8 cellular contexts compared by ENCODE assay signal in genomic region chr15:31265871-31266711, GRCh38.
A peak's percentile ranks its signal among the peaks of the same experiment; 100 is the strongest.
DNase-seq lines count a peak whose midpoint lies in the region; ATAC-seq and TF ChIP-seq lines count a peak whose summit lies in the region.

No MANE protein-coding gene starts in this region.

- POLR2A ChIA-PET in CD4-positive, alpha-beta T cell (lab: Charles Lee), result interaction anchor here (0.7 to 11.2 kb wide), 21 partner anchors 11 to 174 kb away, joined by 3 to 234 read pairs (median 5); partner anchors contain the start of gene KLF13
- POLR2A ChIA-PET in PC-9 (lab: Charles Lee; ENCODE audit: unreplicated experiment), result no interaction called here

- H3K36me3 Mint-ChIP-seq in CD4-positive, alpha-beta T cell (ENCODE audit: low read depth), result no peaks in the 10 kb centered on the region

- peak overlapping the region; percentile 71 for H3K4me3 Mint-ChIP-seq in CD4-positive, alpha-beta T cell

- H3K9me3 ChIP-seq in CD4-positive, alpha-beta T cell (ENCODE audit: control insufficient read depth, low read length), result no peaks in the 10 kb centered on the region
- H3K9me3 ChIP-seq in duodenal mucosa (ENCODE audit: control insufficient read depth in 1 of 2, low read length in 2 of 2) (no peaks in the 10 kb centered on the region), trophoblast cell (ENCODE audit: insufficient read depth, low read depth, low read length) (peaks cover 3% of the 10 kb centered on the region), PC-9 (ENCODE audit: insufficient read depth, low read depth) (no peaks in the 10 kb centered on the region)

- DNase-seq in CD4-positive, alpha-beta T cell, result peak; percentile 58 to 81 (median 70)
- DNase-seq in activated CD4-positive, CD25-positive, alpha-beta regulatory T cell treated with anti-CD3 and anti-CD28 coated beads, Interleukin-2, amount 50 U/mL, for 72 hours, result peak; percentile 62
- DNase-seq in trophoblast cell, result peak; percentile 26 to 36
- no peak for DNase-seq in cortex of kidney (lab: John Stamatoyannopoulos, UW)
- DNase-seq in PC-9, result no peak

- no peak overlapping the region for H3K14ac ChIP-seq in trophoblast cell (ENCODE audit: low read length)

- no peaks in the 10 kb centered on the region for H3K36me3 ChIP-seq in duodenal mucosa (ENCODE audit: control insufficient read depth in 1 of 2, insufficient read depth in 2 of 2, low read length in 2 of 2)
- no peaks in the 10 kb centered on the region for H3K36me3 ChIP-seq in trophoblast cell (ENCODE audit: control insufficient read depth in 1 of 2, insufficient read depth in 2 of 2, low read length in 2 of 2)
- H3K36me3 ChIP-seq in PC-9 (ENCODE audit: low read depth), result no peaks in the 10 kb centered on the region

- no peak overlapping the region for H2AK5ac ChIP-seq in trophoblast cell (ENCODE audit: low read length)

- no peaks in the 10 kb centered on the region for H3K79me2 ChIP-seq in trophoblast cell (ENCODE audit: control insufficient read depth, insufficient read depth, low read length, poor library complexity)
- H3K79me2 ChIP-seq in PC-9 (ENCODE audit: low read depth), result no peaks in the 10 kb centered on the region

- H3K4me1 ChIP-seq in duodenal mucosa (ENCODE audit: control insufficient read depth in 1 of 2, insufficient read depth in 2 of 2, low read length in 2 of 2), result peaks cover 57 to 73% of the 10 kb centered on the region in 2 donors
- H3K4me1 ChIP-seq in trophoblast cell (ENCODE audit: control insufficient read depth in 1 of 2, insufficient read depth in 2 of 2, low read length in 2 of 2), result no peaks in the 10 kb centered on the region
- no peaks in the 10 kb centered on the region for H3K4me1 ChIP-seq in PC-9 (replicated peaks; ENCODE audit: insufficient read depth)

- no peak overlapping the region for H2BK120ac ChIP-seq in trophoblast cell (ENCODE audit: insufficient read depth, low read length, poor library complexity)

- no peaks in the 10 kb centered on the region for H3K79me1 ChIP-seq in trophoblast cell (ENCODE audit: low read length)

- no peak overlapping the region for H4K12ac ChIP-seq in trophoblast cell (ENCODE audit: low read depth, low read length)

- BruUV-seq in PC-9 (replicated peaks; lab: Mats Ljungman, UMichigan), result no TSS peak

- H2BK5ac ChIP-seq in trophoblast cell (ENCODE audit: low read depth, low read length, poor library complexity), result no peak overlapping the region

- no peak overlapping the region for H3K18ac ChIP-seq in trophoblast cell (ENCODE audit: low read length)

- CTCF ChIA-PET in CD4-positive, alpha-beta T cell (lab: Charles Lee), result no interaction called here
- CTCF ChIA-PET in PC-9 (lab: Charles Lee), result no interaction called here

- no peak overlapping the region for H3K4me2 ChIP-seq in trophoblast cell (ENCODE audit: low read length)
- H3K4me2 ChIP-seq in PC-9, result no peak overlapping the region

- TF ChIP-seq CTCF in CD4-positive, alpha-beta T cell (IDR thresholded peaks at IDR 0.05), result no peak
- TF ChIP-seq CTCF in PC-9 (conservative IDR thresholded peaks at IDR 0.05), result no peak

- H4K20me1 ChIP-seq in PC-9 (ENCODE audit: insufficient read depth), result no peaks in the 10 kb centered on the region

- no peak overlapping the region for H4K91ac ChIP-seq in trophoblast cell (ENCODE audit: low read depth, low read length)

- H2BK12ac ChIP-seq in trophoblast cell (ENCODE audit: low read length), result no peak overlapping the region

- no peaks in the 10 kb centered on the region for H3K9me3 Mint-ChIP-seq in CD4-positive, alpha-beta T cell

- no peak overlapping the region for H3K4ac ChIP-seq in trophoblast cell (ENCODE audit: low read depth, low read length)

- peak overlapping the region in 1 of 2 donors; percentile 30 for H3K4me3 ChIP-seq in duodenal mucosa (ENCODE audit: low read depth in 1 of 2, low read length in 2 of 2)
- H3K4me3 ChIP-seq in trophoblast cell (ENCODE audit: low read depth, low read length), result no peak overlapping the region
- no peak overlapping the region for H3K4me3 ChIP-seq in PC-9

- no peak overlapping the region for H2AFZ ChIP-seq in trophoblast cell (ENCODE audit: insufficient read depth, low read length, poor library complexity)
- no peak overlapping the region for H2AFZ ChIP-seq in PC-9

- H3K23ac ChIP-seq in trophoblast cell (ENCODE audit: low read length), result no peak overlapping the region

- intact Hi-C loops in CD4-positive, alpha-beta T cell (cut with DNase I, micrococcal nuclease), result loop anchor here (1.0 to 5.0 kb wide), 6 partner anchors 36 to 171 kb away; partner anchors contain the start of gene KLF13 (in 1 of the 2)
- intact Hi-C loops in PC-9 (cut with micrococcal nuclease; ENCODE audit: unreplicated experiment), result no loop called here

- no peak overlapping the region for H4K8ac ChIP-seq in trophoblast cell (ENCODE audit: low read depth, low read length)

- H3K9ac ChIP-seq in duodenal mucosa (ENCODE audit: low read depth in 1 of 2, low read length in 2 of 2), result peak overlapping the region; percentile 21 to 65
- H3K9ac ChIP-seq in trophoblast cell (ENCODE audit: low read length), result no peak overlapping the region

- no peaks in the 10 kb centered on the region for H3K27me3 ChIP-seq in CD4-positive, alpha-beta T cell (ENCODE audit: control insufficient read depth, insufficient read depth, low read length)
- no peaks in the 10 kb centered on the region for H3K27me3 ChIP-seq in duodenal mucosa (ENCODE audit: control insufficient read depth in 1 of 2, insufficient read depth in 2 of 2, low read length in 2 of 2)
- no peaks in the 10 kb centered on the region for H3K27me3 ChIP-seq in trophoblast cell (ENCODE audit: insufficient read depth, low read length)
- H3K27me3 ChIP-seq in PC-9 (ENCODE audit: insufficient read depth, low read depth), result peaks cover 24% of the 10 kb centered on the region; the same call in 1 of the 2 replicates

- no peaks in the 10 kb centered on the region for H3F3A ChIP-seq in PC-9 (ENCODE audit: insufficient read depth, low read depth)

- peak overlapping the region; percentile 79 for H3K27ac ChIP-seq in CD4-positive, alpha-beta T cell (ENCODE audit: low read depth, low read length)
- peak overlapping the region; percentile 59 for H3K27ac ChIP-seq in duodenal mucosa (ENCODE audit: low read depth, low read length)
- no peak overlapping the region for H3K27ac ChIP-seq in trophoblast cell (ENCODE audit: low read depth, low read length)
- no peak overlapping the region for H3K27ac ChIP-seq in PC-9

- H3K9me2 ChIP-seq in PC-9 (ENCODE audit: insufficient read depth), result no peaks in the 10 kb centered on the region

- ATAC-seq in CD4-positive, alpha-beta T cell (ENCODE audit: poor library complexity), result peak; percentile 86
- peak; percentile 56 for ATAC-seq in GM19455 (IDR thresholded peaks at IDR 0.05; ENCODE audit: unreplicated experiment)
- peak; percentile 61 for ATAC-seq in HG03521 (IDR thresholded peaks at IDR 0.05; ENCODE audit: unreplicated experiment)

- H3K27me3 Mint-ChIP-seq in CD4-positive, alpha-beta T cell, result no peaks in the 10 kb centered on the region

- WGBS in trophoblast cell (ENCODE audit: extremely low coverage, insufficient coverage, insufficient read length), result no CpG with 5 or more reads among the region's 22 CpGs

- peaks cover 98% of the 10 kb centered on the region for H3K4me1 Mint-ChIP-seq in CD4-positive, alpha-beta T cell (ENCODE audit: low read depth)

- peak overlapping the region; percentile 98 for H3K27ac Mint-ChIP-seq in CD4-positive, alpha-beta T cell

Comparison
In these comparisons a context has a peak if more than half of its experiments do, and no peak if none do; other contexts are left out.
1. DNase-seq: peak in CD4-positive, alpha-beta T cell (10 of 10), activated CD4-positive, CD25-positive, alpha-beta regulatory T cell treated with anti-CD3 and anti-CD28 coated beads, Interleukin-2, amount 50 U/mL, for 72 hours (single experiment) and trophoblast cell (2 of 2); none in cortex of kidney (single experiment) and PC-9 (0 of 2).
2. H3K27ac ChIP-seq: peak in CD4-positive, alpha-beta T cell (single experiment) and duodenal mucosa (single experiment); none in trophoblast cell (single experiment) and PC-9 (single experiment).
3. Peak in every context shown above with its lines, with median percentiles within 50 percentile points of each other: ATAC-seq.